In the genomic region with DNA sequence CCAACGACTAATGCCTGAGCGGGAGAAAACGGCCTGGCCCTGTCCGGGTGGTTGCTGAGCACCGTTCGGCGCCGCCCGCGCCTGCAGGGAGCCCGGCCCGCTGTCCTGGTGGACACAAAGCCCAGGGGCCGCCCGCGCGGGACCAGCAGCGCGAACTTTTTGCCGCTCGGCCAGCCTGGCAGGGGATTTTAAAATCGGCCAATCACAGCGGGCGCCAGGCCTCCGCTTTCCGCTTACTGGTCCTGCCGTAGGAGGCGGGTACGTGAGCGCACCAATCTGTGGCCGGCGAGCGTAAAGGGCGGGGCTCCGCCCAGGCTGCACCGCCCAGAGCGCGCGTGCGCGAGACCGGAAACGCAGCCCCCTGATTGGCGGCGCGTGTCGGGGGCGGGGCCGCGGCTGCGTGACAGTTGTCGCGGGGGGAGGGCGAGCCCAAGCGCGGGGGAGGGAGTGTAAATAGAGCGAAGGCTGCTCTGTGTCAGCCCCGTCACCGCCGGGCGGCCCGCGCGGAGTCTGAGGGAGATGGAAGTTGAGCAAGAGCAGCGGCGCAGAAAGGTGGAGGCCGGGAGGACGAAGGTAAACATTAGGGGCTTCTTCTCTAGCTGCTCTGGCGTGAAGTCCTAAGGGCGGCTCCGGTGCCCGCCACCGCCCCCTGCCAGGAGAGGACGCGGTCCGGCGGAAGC, we compare ENCODE assay signal across 8 cellular contexts. TPM values are rescaled to one million over a fixed set of nuclear protein-coding genes. Genes with fewer than 3 reads are reported as not detected.
DNase-seq lines count a peak whose midpoint lies in the region; ATAC-seq and TF ChIP-seq lines count a peak whose summit lies in the region.

A gene (minus strand): TSS at position 161 of the 680 bp plus-strand sequence. CDS start 1,132 bp downstream, outside the sequence.
A gene with protein sequence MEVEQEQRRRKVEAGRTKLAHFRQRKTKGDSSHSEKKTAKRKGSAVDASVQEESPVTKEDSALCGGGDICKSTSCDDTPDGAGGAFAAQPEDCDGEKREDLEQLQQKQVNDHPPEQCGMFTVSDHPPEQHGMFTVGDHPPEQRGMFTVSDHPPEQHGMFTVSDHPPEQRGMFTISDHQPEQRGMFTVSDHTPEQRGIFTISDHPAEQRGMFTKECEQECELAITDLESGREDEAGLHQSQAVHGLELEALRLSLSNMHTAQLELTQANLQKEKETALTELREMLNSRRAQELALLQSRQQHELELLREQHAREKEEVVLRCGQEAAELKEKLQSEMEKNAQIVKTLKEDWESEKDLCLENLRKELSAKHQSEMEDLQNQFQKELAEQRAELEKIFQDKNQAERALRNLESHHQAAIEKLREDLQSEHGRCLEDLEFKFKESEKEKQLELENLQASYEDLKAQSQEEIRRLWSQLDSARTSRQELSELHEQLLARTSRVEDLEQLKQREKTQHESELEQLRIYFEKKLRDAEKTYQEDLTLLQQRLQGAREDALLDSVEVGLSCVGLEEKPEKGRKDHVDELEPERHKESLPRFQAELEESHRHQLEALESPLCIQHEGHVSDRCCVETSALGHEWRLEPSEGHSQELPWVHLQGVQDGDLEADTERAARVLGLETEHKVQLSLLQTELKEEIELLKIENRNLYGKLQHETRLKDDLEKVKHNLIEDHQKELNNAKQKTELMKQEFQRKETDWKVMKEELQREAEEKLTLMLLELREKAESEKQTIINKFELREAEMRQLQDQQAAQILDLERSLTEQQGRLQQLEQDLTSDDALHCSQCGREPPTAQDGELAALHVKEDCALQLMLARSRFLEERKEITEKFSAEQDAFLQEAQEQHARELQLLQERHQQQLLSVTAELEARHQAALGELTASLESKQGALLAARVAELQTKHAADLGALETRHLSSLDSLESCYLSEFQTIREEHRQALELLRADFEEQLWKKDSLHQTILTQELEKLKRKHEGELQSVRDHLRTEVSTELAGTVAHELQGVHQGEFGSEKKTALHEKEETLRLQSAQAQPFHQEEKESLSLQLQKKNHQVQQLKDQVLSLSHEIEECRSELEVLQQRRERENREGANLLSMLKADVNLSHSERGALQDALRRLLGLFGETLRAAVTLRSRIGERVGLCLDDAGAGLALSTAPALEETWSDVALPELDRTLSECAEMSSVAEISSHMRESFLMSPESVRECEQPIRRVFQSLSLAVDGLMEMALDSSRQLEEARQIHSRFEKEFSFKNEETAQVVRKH (N-terminal part only) (plus strand): TSS at position 447 of the 680 bp plus-strand sequence. CDS start 73 bp downstream, at position 520.

- DNase-seq in ELF-1 (ENCODE audit: low read depth, low spot score) (peak; percentile 99), H7 (peak; percentile 100), RWPE2 (ENCODE audit: low spot score) (peak; percentile 97), fibroblast of pulmonary artery (ENCODE audit: low read depth) (peak; percentile 98), natural killer cell (peak; percentile 99)
- DNase-seq in stimulated activated naive CD4-positive, alpha-beta T cell (lab: John Stamatoyannopoulos, UW) = peak; percentile 93 to 99 (median 97)

- H3K27me3 ChIP-seq in H7 (ENCODE audit: control insufficient read depth, insufficient read depth, low read length) (no peaks in the 10 kb centered on the region), Loucy (ENCODE audit: insufficient read depth, low read length, poor library complexity, severe bottlenecking) (peaks cover 17% of the 10 kb centered on the region), RWPE2 (ENCODE audit: insufficient read depth, poor library complexity, severe bottlenecking) (no peaks in the 10 kb centered on the region)

- peaks cover 16% of the 10 kb centered on the region for H3F3A ChIP-seq in Loucy (ENCODE audit: low read depth)

- peak within 1 kb of the TSS; percentile 100 for H3K9ac ChIP-seq in Loucy (ENCODE audit: low read depth, low read length, poor library complexity, severe bottlenecking)

- no peak for TF ChIP-seq CTCF in Loucy (conservative IDR thresholded peaks at IDR 0.05; ENCODE audit: low read length)
- no peak for TF ChIP-seq CTCF in RWPE2 (IDR thresholded peaks at IDR 0.05; ENCODE audit: poor library complexity, severe bottlenecking)
- TF ChIP-seq CTCF in fibroblast of pulmonary artery (IDR thresholded peaks at IDR 0.05; ENCODE audit: low read length, missing control alignments) = no peak
- TF ChIP-seq CTCF in natural killer cell (IDR thresholded peaks at IDR 0.05) = no peak

- H3K9me3 Mint-ChIP-seq in activated T-helper 17 cell treated with anti-CD3 and anti-CD28 coated beads, Interleukin-2, amount 50 U/mL, for 72 hours = no peaks in the 10 kb centered on the region
- no peaks in the 10 kb centered on the region for H3K9me3 Mint-ChIP-seq in natural killer cell

- peaks cover 38% of the 10 kb centered on the region for H4K20me1 ChIP-seq in Loucy (ENCODE audit: insufficient read depth, low read length, poor library complexity, severe bottlenecking)

- intact Hi-C loops in natural killer cell (cut with micrococcal nuclease) = loop anchor here (2.0 to 10.0 kb wide), 3 partner anchors 37 to 131 kb away; a partner anchor contains a TSS

- ATAC-seq in RWPE2 (ENCODE audit: low read depth) = peak; percentile 82
- peak; percentile 88 for ATAC-seq in activated T-helper 17 cell treated with anti-CD3 and anti-CD28 coated beads, Interleukin-2, amount 50 U/mL, for 72 hours (replicated peaks)
- peak; percentile 83 to 93 (median 83) for ATAC-seq in natural killer cell

- H3K27ac Mint-ChIP-seq in activated T-helper 17 cell treated with anti-CD3 and anti-CD28 coated beads, Interleukin-2, amount 50 U/mL, for 72 hours = peak within 1 kb of the TSS; percentile 91
- peak within 1 kb of the TSS; percentile 92 to 96 for H3K27ac Mint-ChIP-seq in natural killer cell

- H3K27ac ChIP-seq in RWPE2 (ENCODE audit: poor library complexity, severe bottlenecking) = peak within 1 kb of the TSS; percentile 85

- H2AFZ ChIP-seq in Loucy (ENCODE audit: low read length) = peak within 1 kb of the TSS; percentile 78

- no peaks in the 10 kb centered on the region for H3K9me2 ChIP-seq in Loucy (replicated peaks; ENCODE audit: low read depth, low read length)

- H3K4me2 ChIP-seq in Loucy (ENCODE audit: low read depth, low read length, poor library complexity, severe bottlenecking) = peak within 1 kb of the TSS; percentile 99

- peaks cover 4% of the 10 kb centered on the region for H3K36me3 ChIP-seq in H7 (replicated peaks; ENCODE audit: control insufficient read depth, insufficient read depth, low read length)
- peaks cover 4% of the 10 kb centered on the region; the same call in 1 of the 2 replicates for H3K36me3 ChIP-seq in Loucy (ENCODE audit: insufficient read depth, low read length)
- H3K36me3 ChIP-seq in RWPE2 (ENCODE audit: low read depth) = peaks cover 27% of the 10 kb centered on the region

- H3K4me1 ChIP-seq in Loucy (ENCODE audit: insufficient read depth, low read length, poor library complexity, severe bottlenecking) (peaks cover 49% of the 10 kb centered on the region), RWPE2 (ENCODE audit: insufficient read depth, poor library complexity, severe bottlenecking) (peaks cover 12% of the 10 kb centered on the region)

- H3K27me3 Mint-ChIP-seq in activated T-helper 17 cell treated with anti-CD3 and anti-CD28 coated beads, Interleukin-2, amount 50 U/mL, for 72 hours = no peaks in the 10 kb centered on the region
- no peaks in the 10 kb centered on the region for H3K27me3 Mint-ChIP-seq in natural killer cell (ENCODE audit: low read depth in 2 of 2)

- H3K36me3 Mint-ChIP-seq in activated T-helper 17 cell treated with anti-CD3 and anti-CD28 coated beads, Interleukin-2, amount 50 U/mL, for 72 hours (ENCODE audit: low read depth) = peaks cover 49% of the 10 kb centered on the region
- H3K36me3 Mint-ChIP-seq in natural killer cell = no peaks in the 10 kb centered on the region

- H3K79me2 ChIP-seq in Loucy (ENCODE audit: insufficient read depth, low read length) = peaks cover 81% of the 10 kb centered on the region

- H3K9me3 ChIP-seq in Loucy (ENCODE audit: insufficient read depth, low read depth, low read length) (no peaks in the 10 kb centered on the region), RWPE2 (ENCODE audit: severe bottlenecking) (no peaks in the 10 kb centered on the region)

- peak within 1 kb of the TSS; percentile 92 for H3K4me3 Mint-ChIP-seq in activated T-helper 17 cell treated with anti-CD3 and anti-CD28 coated beads, Interleukin-2, amount 50 U/mL, for 72 hours
- H3K4me3 Mint-ChIP-seq in natural killer cell = peak within 1 kb of the TSS; percentile 97

- H3K4me3 ChIP-seq in H7 (ENCODE audit: insufficient read depth, low read depth, low read length) (peak within 1 kb of the TSS; percentile 100), Loucy (ENCODE audit: low read length, poor library complexity, severe bottlenecking) (peak within 1 kb of the TSS; percentile 99), RWPE2 (ENCODE audit: severe bottlenecking) (peak within 1 kb of the TSS; percentile 88), fibroblast of pulmonary artery (replicated peaks; ENCODE audit: low read depth, low read length) (peak within 1 kb of the TSS; percentile 93)

- peaks cover 25% of the 10 kb centered on the region for H3K4me1 Mint-ChIP-seq in activated T-helper 17 cell treated with anti-CD3 and anti-CD28 coated beads, Interleukin-2, amount 50 U/mL, for 72 hours
- peaks cover 24 to 27% of the 10 kb centered on the region in 2 donors for H3K4me1 Mint-ChIP-seq in natural killer cell

RNA-seq across cellular contexts. Expression of the first gene that starts in this region (rescaled TPM):
- 16.8 and 26.4 TPM in 2 replicates for total RNA-seq in H7 (2014; rRNA removed; shearing (Covaris generic))
- total RNA-seq in activated T-helper 17 cell treated with anti-CD3 and anti-CD28 coated beads, Interleukin-2, amount 50 U/mL, for 72 hours = 10 to 100 TPM; 21.4 to 24.3 TPM
- total RNA-seq in natural killer cell = 1 to 10 TPM; 4.0 to 8.9 (median 5.2) TPM

RNA-seq across cellular contexts. Expression of the second gene that starts in this region (rescaled TPM):
- 20.7 and 37.7 TPM in 2 replicates for total RNA-seq in H7 (2014; rRNA removed; shearing (Covaris generic))
- total RNA-seq in activated T-helper 17 cell treated with anti-CD3 and anti-CD28 coated beads, Interleukin-2, amount 50 U/mL, for 72 hours = 10 to 100 TPM; 44.8 to 70.9 TPM
- 10 to 100 TPM; 83.6 to 94.9 (median 84.0) TPM for total RNA-seq in natural killer cell

Comparison
In these comparisons a context has a peak if more than half of its experiments do, and no peak if none do; other contexts are left out.
1. Peak in every context shown above with its lines: DNase-seq, ATAC-seq, H3K4me3 ChIP-seq and H3K27ac ChIP-seq.